ENCODE assay signal across 8 cellular contexts in genomic region chr10:132536964-132537712, GRCh38. TPM values are rescaled to one million over a fixed set of nuclear protein-coding genes. Genes with fewer than 3 reads are reported as not detected.
DNase-seq lines count a peak whose midpoint lies in the region; ATAC-seq and TF ChIP-seq lines count a peak whose summit lies in the region.

No MANE protein-coding gene starts in this region.

- H3K27me3 ChIP-seq in kidney epithelial cell (ENCODE audit: control insufficient read depth, insufficient read depth, low read length) = no peaks in the 10 kb centered on the region

- no peak for TF ChIP-seq CTCF in AG09309 (IDR thresholded peaks at IDR 0.05; ENCODE audit: control insufficient read depth, insufficient read depth, low read depth, low read length, missing control alignments)
- TF ChIP-seq CTCF in kidney epithelial cell (IDR thresholded peaks at IDR 0.05; ENCODE audit: insufficient read depth, low read length, poor library complexity, severe bottlenecking) = no peak

- H3K4me3 ChIP-seq in AG09309 (ENCODE audit: control insufficient read depth, low read depth, low read length) (peak overlapping the region; percentile 53), kidney epithelial cell (ENCODE audit: low read depth, low read length) (peak overlapping the region; percentile 79)

- no peaks in the 10 kb centered on the region for H3K36me3 ChIP-seq in kidney epithelial cell (ENCODE audit: control insufficient read depth, insufficient read depth, low read length)

- peak; percentile 95 for DNase-seq in AG09309 (ENCODE audit: low read depth)
- DNase-seq in NCI-H2227 treated with DMSO at 0.1 percent for 48 hours (lab: John Stamatoyannopoulos, UW) = peak; percentile 95
- peak; percentile 100 for DNase-seq in activated CD4-positive, CD25-positive, alpha-beta regulatory T cell treated with anti-CD3 and anti-CD28 coated beads, Interleukin-2, amount 50 U/mL, for 72 hours
- peak; percentile 99 for DNase-seq in cerebellar nuclear complex (lab: John Stamatoyannopoulos, UW)
- DNase-seq in kidney epithelial cell (ENCODE audit: low read depth) = peak; percentile 92
- DNase-seq in stimulated activated CD4-positive, alpha-beta T cell treated with anti-CD3 and anti-CD28 coated beads, Interleukin-15, amount 100 ng/mL, for 24 hours = peak; percentile 100

- ATAC-seq in GM18909 (IDR thresholded peaks at IDR 0.05; ENCODE audit: poor library complexity, unreplicated experiment) = peak; percentile 86
- ATAC-seq in HG03159 (IDR thresholded peaks at IDR 0.05; ENCODE audit: unreplicated experiment) = peak; percentile 83

RNA-seq across cellular contexts. Expression of gene INPP5A, which starts 0.4 kb away (rescaled TPM):
- total RNA-seq in kidney epithelial cell = 45.1 and 47.7 TPM in 2 replicates

Comparison
In these comparisons a context has a peak if more than half of its experiments do, and no peak if none do; other contexts are left out.
1. Peak in every context shown above with its lines: DNase-seq, ATAC-seq and H3K4me3 ChIP-seq.